8 cellular contexts compared by ENCODE assay signal in genomic region chr1:25904942-25905679, GRCh38. TPM values are rescaled to one million over a fixed set of nuclear protein-coding genes. Genes with fewer than 3 reads are reported as not detected.
DNase-seq lines count a peak whose midpoint lies in the region; ATAC-seq and TF ChIP-seq lines count a peak whose summit lies in the region.

No MANE protein-coding gene starts in this region.

- peaks cover 26% of the 10 kb centered on the region for H3K36me3 ChIP-seq in BE2C
- peaks cover 0 to 1% (median 0%) of the 10 kb centered on the region in 4 donors for H3K36me3 ChIP-seq in liver (ENCODE audit: control insufficient read depth in 4 of 4, insufficient read depth in 3 of 4, low read depth in 1 of 4, low read length in 3 of 4)

- peak; percentile 77 for ATAC-seq in GM19395 (IDR thresholded peaks at IDR 0.05; ENCODE audit: unreplicated experiment)
- peak; percentile 72 for ATAC-seq in HG03571 (IDR thresholded peaks at IDR 0.05; ENCODE audit: unreplicated experiment)

- H3K27ac ChIP-seq in liver (ENCODE audit: low read depth in 1 of 2, low read length in 2 of 2) = no peak overlapping the region

- TF ChIP-seq CTCF in BE2C (IDR thresholded peaks at IDR 0.05; ENCODE audit: low read depth, low read length) (no peak), liver (IDR thresholded peaks at IDR 0.05; ENCODE audit: low read depth, low read length, missing input control) (no peak)

- WGBS in liver = 2% methylated on average over 34 of the region's 34 CpGs

- peak in 1 of 2 donors; percentile 2 for TF ChIP-seq RAD21 in liver (IDR thresholded peaks at IDR 0.05)

- H3K4me3 ChIP-seq in BE2C (ENCODE audit: low read depth, low read length) (peak overlapping the region; percentile 88), liver (ENCODE audit: low read depth in 1 of 3, low read length in 3 of 3) (peak overlapping the region; percentile 46 to 66 (median 65))

- H3K9me3 ChIP-seq in BE2C (no peaks in the 10 kb centered on the region), liver (ENCODE audit: control insufficient read depth in 4 of 4, low read length in 3 of 4) (no peaks in the 10 kb centered on the region)

- peaks cover 4% of the 10 kb centered on the region; the same call in 1 of the 2 replicates for H3K4me1 ChIP-seq in BE2C
- peaks cover 7 to 21% (median 14%) of the 10 kb centered on the region in 4 donors for H3K4me1 ChIP-seq in liver (ENCODE audit: control insufficient read depth in 4 of 4, insufficient read depth in 4 of 4, low read length in 3 of 4)

- DNase-seq in BE2C = peak; percentile 94
- peak; percentile 76 for DNase-seq in NCI-H748 treated with DMSO at 0.1 percent for 48 hours (lab: John Stamatoyannopoulos, UW)
- peak; percentile 90 to 91 for DNase-seq in activated CD4-positive, alpha-beta T cell treated with anti-CD3 and anti-CD28 coated beads, Interleukin-2, amount 50 U/mL, for 4 hours
- peak; percentile 95 for DNase-seq in dermis blood vessel endothelial cell
- DNase-seq in stimulated activated CD4-positive, alpha-beta T cell treated with anti-CD3 and anti-CD28 coated beads, Interleukin-4, amount 100 ng/mL, for 1 hour = peak; percentile 93

- peak overlapping the region; percentile 21 to 52 for H3K9ac ChIP-seq in liver (ENCODE audit: low read depth in 1 of 2, low read length in 2 of 2)

- no peaks in the 10 kb centered on the region for H3K27me3 ChIP-seq in BE2C
- no peaks in the 10 kb centered on the region for H3K27me3 ChIP-seq in liver (ENCODE audit: control insufficient read depth in 4 of 4, insufficient read depth in 4 of 4, low read length in 3 of 4)

TF ChIP-seq in liver, 16 proteins besides CTCF, POLR2A, EP300 and RAD21:
- TF ChIP-seq RXRA (IDR thresholded peaks at IDR 0.05) (no peak), SP1 (IDR thresholded peaks at IDR 0.05) (peak; percentile 12), YY1 (IDR thresholded peaks at IDR 0.05) (peak; percentile 60)

RNA-seq across cellular contexts. Expression of gene STMN1, which starts 1.1 kb away (rescaled TPM):
- 259 TPM for polyA plus RNA-seq in BE2C (2012; ENCODE audit: insufficient read depth, insufficient read length, low read depth)
- total RNA-seq in dermis blood vessel endothelial cell (126 and 233 TPM in 2 replicates), liver (10 to 100 TPM in 1 of 2 donors, under 1 TPM in 1; 0.75 to 40.1 TPM)
- polyA plus RNA-seq in liver = 10 to 100 TPM; 13.5 to 22.2 TPM

RNA-seq across cellular contexts. Expression of gene PAQR7, which starts 29.6 kb away (rescaled TPM):
- 3.8 TPM for polyA plus RNA-seq in BE2C (2012; ENCODE audit: insufficient read depth, insufficient read length, low read depth)
- 7.2 and 9.0 TPM in 2 replicates for total RNA-seq in dermis blood vessel endothelial cell
- total RNA-seq in liver = 1 to 10 TPM; 2.0 to 9.0 TPM
- polyA plus RNA-seq in liver = 1 to 10 TPM; 1.5 to 1.6 TPM

RNA-seq across cellular contexts. Expression of gene AUNIP, which starts 45.9 kb away (rescaled TPM):
- polyA plus RNA-seq in BE2C (2012; ENCODE audit: insufficient read depth, insufficient read length, low read depth) = 3.3 TPM
- total RNA-seq in dermis blood vessel endothelial cell = 2.0 and 5.2 TPM in 2 replicates
- 1 to 10 TPM in 1 of 2 donors, not detected in 1; 9.0 TPM for total RNA-seq in liver
- polyA plus RNA-seq in liver = under 1 TPM; 0.18 to 0.56 TPM
